17 cellular contexts compared by ENCODE assay signal in the genomic region with DNA sequence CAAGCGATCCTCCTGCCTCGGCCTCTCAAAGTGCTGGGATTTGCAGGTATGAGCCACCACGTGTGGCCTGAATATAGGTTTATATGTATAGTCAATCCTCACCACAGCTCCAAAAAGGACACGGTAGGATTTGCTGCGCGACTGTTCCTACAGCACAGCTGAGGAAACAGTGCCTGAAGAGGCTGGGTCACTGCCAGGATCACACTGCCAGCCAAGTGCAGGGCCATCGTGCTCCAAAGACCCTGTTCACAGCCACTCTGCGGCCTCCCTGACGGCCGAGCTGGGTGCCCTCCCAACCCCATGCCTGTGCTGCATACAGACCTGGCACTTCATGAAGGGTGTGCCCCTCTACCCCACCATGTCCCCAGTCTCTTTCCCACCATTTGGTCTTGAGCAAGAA.
A peak's percentile ranks its signal among the peaks of the same experiment; 100 is the strongest.
DNase-seq lines count a peak whose midpoint lies in the region; TF ChIP-seq lines count a peak whose summit lies in the region.
"Had no signal": no experiment of that assay in that cellular context is flagged by ENCODE, and none has a peak within 500 bp of the region (broad histone marks: within the 10 kb centered on the region; RNA-seq: fewer than 3 reads in every experiment).

No MANE protein-coding gene starts in this region.

- H3K4me1 Mint-ChIP-seq in HFFc6 (ENCODE audit: low read depth), result peaks cover 38% of the 10 kb centered on the region

- H3K9me3 ChIP-seq in trophoblast cell (ENCODE audit: insufficient read depth, low read depth, low read length) (peaks cover 3% of the 10 kb centered on the region), Karpas-422 (ENCODE audit: low read length) (no peaks in the 10 kb centered on the region)
- H3K9me3 ChIP-seq: left lung, neutrophil had no signal

- H3K9me3 Mint-ChIP-seq in HFFc6, result no peaks in the 10 kb centered on the region
- H3K9me3 Mint-ChIP-seq: activated naive CD4-positive, alpha-beta T cell treated with anti-CD3 and anti-CD28 coated beads, Interleukin-2, amount 50 U/mL, for 24 hours had no signal

- no peak overlapping the region for H4K8ac ChIP-seq in trophoblast cell (ENCODE audit: low read depth, low read length)

- H2AFZ ChIP-seq in trophoblast cell (ENCODE audit: insufficient read depth, low read length, poor library complexity), result no peak overlapping the region
- H2AFZ ChIP-seq in Karpas-422 (ENCODE audit: low read length), result no peak overlapping the region

- intact Hi-C loops in dorsolateral prefrontal cortex (cut with DNase I), result loop anchor here (5.0 to 10.0 kb wide), 3 partner anchors 93 to 216 kb away; partner anchors contain the start of gene SSBP3 (in 1 of the 2)

- no peak overlapping the region for H4K12ac ChIP-seq in trophoblast cell (ENCODE audit: low read depth, low read length)

- H3K27me3 Mint-ChIP-seq in HFFc6 (ENCODE audit: insufficient read depth), result peaks cover 3% of the 10 kb centered on the region
- H3K27me3 Mint-ChIP-seq: activated naive CD4-positive, alpha-beta T cell treated with anti-CD3 and anti-CD28 coated beads, Interleukin-2, amount 50 U/mL, for 24 hours had no signal

- TF ChIP-seq CTCF in C4-2B (conservative IDR thresholded peaks at IDR 0.05), result no peak
- TF ChIP-seq CTCF in RWPE1 (conservative IDR thresholded peaks at IDR 0.05; ENCODE audit: low read depth), result no peak
- TF ChIP-seq CTCF in dorsolateral prefrontal cortex (IDR thresholded peaks at IDR 0.05 in 54 of 56, conservative IDR thresholded peaks at IDR 0.05 in 2 of 56; ENCODE audit: low read depth in 1 of 56, partially characterized antibody in 56 of 56), result no peak
- no peak for TF ChIP-seq CTCF in HFFc6 (IDR thresholded peaks at IDR 0.05)

- H3K36me3 ChIP-seq in trophoblast cell (ENCODE audit: control insufficient read depth in 1 of 2, insufficient read depth in 2 of 2, low read length in 2 of 2) (peaks cover 10 to 15% of the 10 kb centered on the region in 2 experiments), Karpas-422 (ENCODE audit: insufficient read depth, low read length) (no peaks in the 10 kb centered on the region)
- H3K36me3 ChIP-seq: left lung, neutrophil had no signal

- peaks cover 3% of the 10 kb centered on the region; the same call in 1 of the 2 replicates for H4K20me1 ChIP-seq in Karpas-422 (ENCODE audit: insufficient read depth, low read depth, low read length)

- H3K79me2 ChIP-seq in trophoblast cell (ENCODE audit: control insufficient read depth, insufficient read depth, low read length, poor library complexity), result no peaks in the 10 kb centered on the region
- no peaks in the 10 kb centered on the region for H3K79me2 ChIP-seq in Karpas-422 (ENCODE audit: low read length)

- no peak overlapping the region for H3K27ac Mint-ChIP-seq in HFFc6
- H3K27ac Mint-ChIP-seq: activated naive CD4-positive, alpha-beta T cell treated with anti-CD3 and anti-CD28 coated beads, Interleukin-2, amount 50 U/mL, for 24 hours had no signal

- H3K4me3 Mint-ChIP-seq in HFFc6, result no peak overlapping the region
- H3K4me3 Mint-ChIP-seq: activated naive CD4-positive, alpha-beta T cell treated with anti-CD3 and anti-CD28 coated beads, Interleukin-2, amount 50 U/mL, for 24 hours had no signal

- no CpG with 5 or more reads among the region's 10 CpGs for WGBS in trophoblast cell (ENCODE audit: extremely low coverage, insufficient coverage, insufficient read length)

- CTCF ChIA-PET in RWPE1 (lab: Yijun Ruan, JAX), result interaction anchor here (0.6 kb wide), 1 partner anchor 32 kb away, joined by 7 read pairs; no protein-coding TSS in a partner anchor

- H3K14ac ChIP-seq in trophoblast cell (ENCODE audit: low read length), result no peak overlapping the region

- no peak overlapping the region for H4K91ac ChIP-seq in trophoblast cell (ENCODE audit: low read depth, low read length)

- no peak for DNase-seq in RWPE1 (ENCODE audit: low spot score)
- DNase-seq in dorsolateral prefrontal cortex, result peak in 1 of 10 donors; percentile 52
- DNase-seq in trophoblast cell, result no peak
- no peak for DNase-seq in HFFc6
- no peak for DNase-seq in Karpas-422
- no peak for DNase-seq in stimulated activated CD8-positive, alpha-beta memory T cell treated with anti-CD3 and anti-CD28 coated beads, Interleukin-4, amount 100 ng/mL, for 48 hours
- no peak for DNase-seq in activated naive CD4-positive, alpha-beta T cell treated with anti-CD3 and anti-CD28 coated beads, Interleukin-2, amount 50 U/mL, for 16 hours
- DNase-seq: activated CD4-positive, CD25-positive, alpha-beta regulatory T cell treated with anti-CD3 and anti-CD28 coated beads, Interleukin-2, amount 50 U/mL, for 72 hours; activated CD8-positive, alpha-beta memory T cell treated with anti-CD3 and anti-CD28 coated beads for 24 hours; activated T-cell treated with anti-CD3 and anti-CD28 coated beads, Interleukin-2, amount 50 U/mL, for 48 hours; head of caudate nucleus; NCI-H1417 had no signal

- H3K9ac ChIP-seq in trophoblast cell (ENCODE audit: low read length) (no peak overlapping the region), Karpas-422 (ENCODE audit: low read length) (no peak overlapping the region)

- no peak overlapping the region for H2BK12ac ChIP-seq in trophoblast cell (ENCODE audit: low read length)

- no peak overlapping the region for H2BK120ac ChIP-seq in trophoblast cell (ENCODE audit: insufficient read depth, low read length, poor library complexity)

- no peak overlapping the region for H2AK5ac ChIP-seq in trophoblast cell (ENCODE audit: low read length)

- H3K23ac ChIP-seq in trophoblast cell (ENCODE audit: low read length), result no peak overlapping the region

- H3K9me2 ChIP-seq in Karpas-422 (replicated peaks; ENCODE audit: insufficient read depth, low read length), result no peaks in the 10 kb centered on the region

- H3K18ac ChIP-seq in trophoblast cell (ENCODE audit: low read length), result peak overlapping the region; percentile 53

- peaks cover 17 to 19% of the 10 kb centered on the region in 2 experiments for H3K4me1 ChIP-seq in trophoblast cell (ENCODE audit: control insufficient read depth in 1 of 2, insufficient read depth in 2 of 2, low read length in 2 of 2)
- peaks cover 12% of the 10 kb centered on the region for H3K4me1 ChIP-seq in Karpas-422 (ENCODE audit: low read length)

- POLR2A ChIA-PET in RWPE1 (lab: Yijun Ruan, JAX; ENCODE audit: low non-redundant PET), result no interaction called here

- H3K27me3 ChIP-seq in dorsolateral prefrontal cortex (no peaks in the 10 kb centered on the region), trophoblast cell (ENCODE audit: insufficient read depth, low read length) (no peaks in the 10 kb centered on the region), Karpas-422 (ENCODE audit: low read length) (no peaks in the 10 kb centered on the region)
- H3K27me3 ChIP-seq: left lung, neutrophil had no signal

- H3K4me3 ChIP-seq in dorsolateral prefrontal cortex (no peak overlapping the region), trophoblast cell (ENCODE audit: low read depth, low read length) (no peak overlapping the region), Karpas-422 (ENCODE audit: low read length) (no peak overlapping the region)
- H3K4me3 ChIP-seq: left lung, SK-N-MC had no signal

- H3K4me2 ChIP-seq in trophoblast cell (ENCODE audit: low read length) (no peak overlapping the region), Karpas-422 (ENCODE audit: low read depth, low read length, poor library complexity, severe bottlenecking) (no peak overlapping the region)

- H3K36me3 Mint-ChIP-seq in HFFc6 (ENCODE audit: low read depth), result no peaks in the 10 kb centered on the region
- H3K36me3 Mint-ChIP-seq: activated naive CD4-positive, alpha-beta T cell treated with anti-CD3 and anti-CD28 coated beads, Interleukin-2, amount 50 U/mL, for 24 hours had no signal

- H3K79me1 ChIP-seq in trophoblast cell (ENCODE audit: low read length), result peaks cover 4% of the 10 kb centered on the region

- no peak overlapping the region for H3K4ac ChIP-seq in trophoblast cell (ENCODE audit: low read depth, low read length)

- H2BK5ac ChIP-seq in trophoblast cell (ENCODE audit: low read depth, low read length, poor library complexity), result no peak overlapping the region

- H3K27ac ChIP-seq in C4-2B, result peak overlapping the region; percentile 35
- peak overlapping the region; percentile 70 for H3K27ac ChIP-seq in RWPE1
- H3K27ac ChIP-seq in dorsolateral prefrontal cortex, result peak overlapping the region in 30 of 59 donors; percentile 3 to 90 (median 64)
- H3K27ac ChIP-seq in trophoblast cell (ENCODE audit: low read depth, low read length), result no peak overlapping the region
- H3K27ac ChIP-seq in Karpas-422 (ENCODE audit: low read length), result no peak overlapping the region
- H3K27ac ChIP-seq: left lung, neutrophil, SK-N-MC had no signal

Comparison
In these comparisons a context has a peak if more than half of its experiments do, and no peak if none do; other contexts are left out.
1. H3K27ac ChIP-seq: peak in C4-2B (single experiment), RWPE1 (single experiment) and dorsolateral prefrontal cortex (30 of 59); none in trophoblast cell (single experiment) and Karpas-422 (single experiment).